In the genomic region with DNA sequence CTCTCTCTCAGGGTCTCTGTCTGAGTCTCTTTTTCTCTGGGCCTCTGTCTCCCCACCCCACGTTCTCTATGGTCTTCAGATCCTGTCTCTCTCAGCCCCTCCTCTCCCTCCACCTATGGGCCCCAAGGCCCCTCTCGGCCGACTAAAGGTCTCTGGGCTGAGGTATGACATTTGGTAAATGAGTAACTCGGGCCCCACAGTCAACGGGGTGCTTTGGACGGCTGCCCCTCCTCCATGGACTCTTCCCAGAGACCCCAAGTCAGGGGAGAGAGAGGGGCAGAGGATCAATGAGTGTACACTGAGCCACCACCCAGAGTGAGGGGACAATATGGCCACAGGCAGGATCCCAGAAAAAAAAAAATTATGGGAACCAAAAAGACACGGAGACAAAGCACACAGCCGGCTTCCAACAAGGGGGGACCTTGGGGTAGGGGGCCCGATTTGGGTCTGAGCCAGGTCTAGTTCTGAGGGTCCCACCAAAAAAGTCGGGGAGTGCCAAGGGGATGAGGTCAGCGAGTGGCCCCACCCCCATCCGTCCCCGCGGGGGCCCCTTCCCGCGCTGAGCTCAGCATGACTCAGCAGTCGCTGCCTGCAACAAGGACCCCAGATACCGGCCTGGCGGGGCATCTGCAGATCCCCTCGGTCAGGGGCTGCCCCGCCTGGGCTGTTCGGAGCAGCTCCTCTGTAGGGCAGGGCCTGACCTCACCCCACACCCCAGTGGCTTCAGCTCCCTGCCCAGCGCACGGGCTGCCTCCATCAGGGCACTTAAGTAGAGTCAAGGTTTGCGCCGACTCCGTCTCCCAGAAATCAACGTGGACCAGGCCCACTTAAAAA, we compare ENCODE assay signal across 8 cellular contexts. TPM values are rescaled to one million over a fixed set of nuclear protein-coding genes. Genes with fewer than 3 reads are reported as not detected.
DNase-seq lines count a peak whose midpoint lies in the region; ATAC-seq, FAIRE-seq and TF ChIP-seq lines count a peak whose summit lies in the region.

No MANE protein-coding gene starts in this region.

- peak in 1 of 2 donors; percentile 7 for TF ChIP-seq POLR2A in suprapubic skin (IDR thresholded peaks at IDR 0.05)

- H3K9ac ChIP-seq in neural progenitor cell = no peak overlapping the region

- H3K27me3 Mint-ChIP-seq in neural progenitor cell (ENCODE audit: insufficient read depth, low read depth) = peaks cover 17% of the 10 kb centered on the region

- H2AFZ ChIP-seq in neural progenitor cell (replicated peaks) = no peak overlapping the region

- peak; percentile 16 for ATAC-seq in GM21576 (IDR thresholded peaks at IDR 0.05; ENCODE audit: unreplicated experiment)

- no peaks in the 10 kb centered on the region for H3K9me3 ChIP-seq in neural progenitor cell (ENCODE audit: low read depth)
- no peaks in the 10 kb centered on the region for H3K9me3 ChIP-seq in suprapubic skin

- H3K27ac Mint-ChIP-seq in neural progenitor cell = peak overlapping the region; percentile 97

- peaks cover 45% of the 10 kb centered on the region for H3K4me1 Mint-ChIP-seq in neural progenitor cell

- H3K4me1 ChIP-seq in neural progenitor cell (peaks cover 25% of the 10 kb centered on the region), suprapubic skin (peaks cover 51% of the 10 kb centered on the region)

- H3K27me3 ChIP-seq in neural progenitor cell (no peaks in the 10 kb centered on the region), suprapubic skin (no peaks in the 10 kb centered on the region)

- peaks cover 10% of the 10 kb centered on the region for H3K36me3 Mint-ChIP-seq in neural progenitor cell

- peak; percentile 68 for DNase-seq in AG10803 (ENCODE audit: low read depth)
- peak; percentile 91 for DNase-seq in RKO (ENCODE audit: low spot score)
- DNase-seq in activated gamma-delta T cell treated with Interleukin-2 at 50 U/mL for 16 hours = peak; percentile 60
- peak; percentile 83 to 86 for DNase-seq in frontal cortex (ENCODE audit: low spot score in 2 of 2)
- DNase-seq in neural progenitor cell (ENCODE audit: low spot score) = peak; percentile 73
- peak in 1 of 2 donors; percentile 86 for DNase-seq in suprapubic skin (ENCODE audit: low spot score in 2 of 2)
- DNase-seq in NCI-H1048 (lab: John Stamatoyannopoulos, UW) = no peak

- H4K20me1 ChIP-seq in neural progenitor cell (ENCODE audit: low read depth) = peaks cover 10% of the 10 kb centered on the region

- no peak for FAIRE-seq in frontal cortex (lab: Jason Lieb, UNC)

- peaks cover 56% of the 10 kb centered on the region for H3F3A ChIP-seq in neural progenitor cell (ENCODE audit: low read depth)

- H3K36me3 ChIP-seq in neural progenitor cell = peaks cover 7% of the 10 kb centered on the region
- peaks cover 17% of the 10 kb centered on the region for H3K36me3 ChIP-seq in suprapubic skin

- peaks cover 18% of the 10 kb centered on the region for H3K79me2 ChIP-seq in neural progenitor cell (ENCODE audit: low read depth)

- WGBS in suprapubic skin = 18% methylated on average over 10 of the region's 28 CpGs

- TF ChIP-seq CTCF in AG10803 (conservative IDR thresholded peaks at IDR 0.05; ENCODE audit: low read length) (no peak), neural progenitor cell (IDR thresholded peaks at IDR 0.05) (no peak), suprapubic skin (IDR thresholded peaks at IDR 0.05) (no peak)

- H3K27ac ChIP-seq in neural progenitor cell (peak overlapping the region; percentile 64), suprapubic skin (peak overlapping the region; percentile 89)

- no peak for TF ChIP-seq EP300 in suprapubic skin (IDR thresholded peaks at IDR 0.05)

- peak overlapping the region; percentile 87 for H3K4me2 ChIP-seq in neural progenitor cell

- H3K9me3 Mint-ChIP-seq in neural progenitor cell = no peaks in the 10 kb centered on the region

- H3K4me3 Mint-ChIP-seq in neural progenitor cell = peak overlapping the region; percentile 95

- H3K4me3 ChIP-seq in AG10803 (ENCODE audit: low read length) (peak overlapping the region; percentile 33), neural progenitor cell (peak overlapping the region; percentile 23), suprapubic skin (peak overlapping the region; percentile 69)

RNA-seq across cellular contexts. Expression of gene FTL, which starts 1.5 kb away (rescaled TPM):
- total RNA-seq in frontal cortex (713 TPM), neural progenitor cell (ENCODE audit: low replicate concordance) (989 and 1,798 TPM in 2 replicates), suprapubic skin (1,000 to 10,000 TPM in 3 of 4 donors, 100 to 1,000 TPM in 1; 883 to 1,582 (median 1,278) TPM)

RNA-seq across cellular contexts. Expression of gene BAX, which starts 8.9 kb away (rescaled TPM):
- total RNA-seq in frontal cortex (9.4 TPM), neural progenitor cell (ENCODE audit: low replicate concordance) (35.8 and 79.2 TPM in 2 replicates), suprapubic skin (10 to 100 TPM; 25.1 to 29.6 (median 27.5) TPM)

RNA-seq across cellular contexts. Expression of gene GYS1, which starts 29.5 kb away (rescaled TPM):
- total RNA-seq in frontal cortex = 12.6 TPM
- total RNA-seq in neural progenitor cell (ENCODE audit: low replicate concordance) = 17.7 and 38.7 TPM in 2 replicates
- 10 to 100 TPM; 26.4 to 42.0 (median 31.6) TPM for total RNA-seq in suprapubic skin

RNA-seq across cellular contexts. Expression of gene DHDH, which starts 30.1 kb away (rescaled TPM):
- total RNA-seq in frontal cortex (not detected), neural progenitor cell (ENCODE audit: low replicate concordance) (1.6 TPM in 1 of 2 replicates, not detected in the other), suprapubic skin (under 1 TPM in 1 of 4 donors, not detected in 3; 0.59 TPM)

RNA-seq across cellular contexts. Expression of gene RUVBL2, which starts 30.1 kb away (rescaled TPM):
- 121 TPM for total RNA-seq in frontal cortex
- total RNA-seq in neural progenitor cell (ENCODE audit: low replicate concordance) = 67.0 and 157 TPM in 2 replicates
- 10 to 100 TPM; 37.3 to 70.3 (median 68.8) TPM for total RNA-seq in suprapubic skin
